40 cellular contexts compared by ENCODE assay signal in genomic region chr2:62036229-62036628, GRCh38.
"Had no signal": no experiment of that assay in that cellular context is flagged by ENCODE, and none has a peak within 500 bp of the region (broad histone marks: within the 10 kb centered on the region; RNA-seq: fewer than 3 reads in every experiment).

No MANE protein-coding gene starts in this region.

- H3K27me3 Mint-ChIP-seq: activated naive CD4-positive, alpha-beta T cell treated with anti-CD3 and anti-CD28 coated beads, Interleukin-2, amount 10 ng/mL, durations not matched to agents 7 days and 5 days; activated naive CD4-positive, alpha-beta T cell treated with anti-CD3 and anti-CD28 coated beads, Interleukin-2, amount 50 U/mL, for 24 hours; activated naive CD8-positive, alpha-beta T cell; activated naive CD8-positive, alpha-beta T cell treated with anti-CD3 and anti-CD28 coated beads for 36 hours; activated naive CD8-positive, alpha-beta T cell treated with anti-CD3 and anti-CD28 coated beads, Interleukin-2, amount 10 ng/mL, durations not matched to agents 7 days and 5 days; activated naive CD8-positive, alpha-beta T cell treated with anti-CD3 and anti-CD28 coated beads, Interleukin-2, amount 50 U/mL, for 24 hours; activated T-cell treated with anti-CD3 and anti-CD28 coated beads, Interleukin-2, amount 50 U/mL, for 24 hours; activated T-helper 17 cell treated with anti-CD3 and anti-CD28 coated beads, Interleukin-2, amount 50 U/mL, for 72 hours; brain; central memory CD8-positive, alpha-beta T cell had no signal

- H3K36me3 ChIP-seq: adrenal gland, ascending aorta, brain microvascular endothelial cell, breast epithelium, cardiac muscle cell had no signal

- FAIRE-seq: astrocyte, bronchial epithelial cell had no signal

- H3K4me3 Mint-ChIP-seq: activated naive CD4-positive, alpha-beta T cell treated with anti-CD3 and anti-CD28 coated beads for 36 hours; activated naive CD4-positive, alpha-beta T cell treated with anti-CD3 and anti-CD28 coated beads, Interleukin-2, amount 10 ng/mL, durations not matched to agents 7 days and 5 days; activated naive CD4-positive, alpha-beta T cell treated with anti-CD3 and anti-CD28 coated beads, Interleukin-2, amount 50 U/mL, for 24 hours; activated naive CD8-positive, alpha-beta T cell; activated naive CD8-positive, alpha-beta T cell treated with anti-CD3 and anti-CD28 coated beads for 36 hours; activated naive CD8-positive, alpha-beta T cell treated with anti-CD3 and anti-CD28 coated beads, Interleukin-2, amount 10 ng/mL, durations not matched to agents 7 days and 5 days; activated naive CD8-positive, alpha-beta T cell treated with anti-CD3 and anti-CD28 coated beads, Interleukin-2, amount 50 U/mL, for 24 hours; activated T-cell treated with anti-CD3 and anti-CD28 coated beads, Interleukin-2, amount 50 U/mL, for 24 hours; activated T-cell treated with anti-CD3 and anti-CD28 coated beads, Interleukin-2, amount 50 U/mL, for 4 hours; activated T-cell treated with anti-CD3 and anti-CD28 coated beads, Interleukin-2, amount 50 U/mL, for 72 hours; activated T-helper 1 cell treated with anti-CD3 and anti-CD28 coated beads, Interleukin-12 subunit alpha, Interleukin-12 subunit beta, Interleukin-2, Interleukin-4 antibody, amounts not matched to agents 30 ng/mL and 10 ng/mL and 1 ng/mL, durations not matched to agents 14 hours and 24 hours and 36 hours; activated T-helper 17 cell treated with anti-CD3 and anti-CD28 coated beads, Interleukin-2, amount 50 U/mL, for 72 hours; brain; central memory CD8-positive, alpha-beta T cell had no signal

- H3K4me1 ChIP-seq: adrenal gland, ascending aorta, body of pancreas, breast epithelium had no signal

- H3K27me3 ChIP-seq: adrenal gland, ascending aorta, body of pancreas, brain microvascular endothelial cell, breast epithelium, cardiac muscle cell had no signal

- H3K4me3 ChIP-seq: adrenal gland, ascending aorta, body of pancreas, breast epithelium, cardiac muscle cell had no signal

- H3K27ac Mint-ChIP-seq: activated naive CD4-positive, alpha-beta T cell treated with anti-CD3 and anti-CD28 coated beads for 36 hours; activated naive CD4-positive, alpha-beta T cell treated with anti-CD3 and anti-CD28 coated beads, Interleukin-2, amount 10 ng/mL, durations not matched to agents 7 days and 5 days; activated naive CD4-positive, alpha-beta T cell treated with anti-CD3 and anti-CD28 coated beads, Interleukin-2, amount 50 U/mL, for 24 hours; activated naive CD4-positive, alpha-beta T cell treated with anti-CD3 and anti-CD28 coated beads, Interleukin-2, amount 50 U/mL, for 72 hours; activated naive CD8-positive, alpha-beta T cell; activated naive CD8-positive, alpha-beta T cell treated with anti-CD3 and anti-CD28 coated beads for 36 hours; activated naive CD8-positive, alpha-beta T cell treated with anti-CD3 and anti-CD28 coated beads, Interleukin-2, amount 10 ng/mL, durations not matched to agents 7 days and 5 days; activated naive CD8-positive, alpha-beta T cell treated with anti-CD3 and anti-CD28 coated beads, Interleukin-2, amount 50 U/mL, for 24 hours; activated T-cell treated with anti-CD3 and anti-CD28 coated beads, Interleukin-2, amount 50 U/mL, for 24 hours; activated T-cell treated with anti-CD3 and anti-CD28 coated beads, Interleukin-2, amount 50 U/mL, for 72 hours; activated T-helper 1 cell treated with anti-CD3 and anti-CD28 coated beads, Interleukin-12 subunit alpha, Interleukin-12 subunit beta, Interleukin-2, Interleukin-4 antibody, amounts not matched to agents 30 ng/mL and 10 ng/mL and 1 ng/mL, durations not matched to agents 14 hours and 24 hours and 36 hours; activated T-helper 17 cell treated with anti-CD3 and anti-CD28 coated beads, Interleukin-2, amount 50 U/mL, for 72 hours; activated T-helper 2 cell treated with anti-CD3 and anti-CD28 coated beads, Interferon-gamma antibody, Interleukin-2, Interleukin-4, amounts not matched to agents 10 μg/mL and 5 μg/mL and 100 μg/mL, durations not matched to agents 14 hours and 24 hours and 36 hours; brain had no signal

- H3K27ac ChIP-seq: adrenal gland, ascending aorta, body of pancreas, brain microvascular endothelial cell, breast epithelium, cardiac muscle cell had no signal

- H3K9me3 ChIP-seq: adrenal gland, ascending aorta, body of pancreas, breast epithelium had no signal

- H3K9me3 Mint-ChIP-seq: activated naive CD4-positive, alpha-beta T cell treated with anti-CD3 and anti-CD28 coated beads for 36 hours; activated naive CD4-positive, alpha-beta T cell treated with anti-CD3 and anti-CD28 coated beads, Interleukin-2, amount 10 ng/mL, durations not matched to agents 7 days and 5 days; activated naive CD4-positive, alpha-beta T cell treated with anti-CD3 and anti-CD28 coated beads, Interleukin-2, amount 50 U/mL, for 24 hours; activated naive CD4-positive, alpha-beta T cell treated with anti-CD3 and anti-CD28 coated beads, Interleukin-2, amount 50 U/mL, for 72 hours; activated naive CD8-positive, alpha-beta T cell treated with anti-CD3 and anti-CD28 coated beads for 36 hours; activated naive CD8-positive, alpha-beta T cell treated with anti-CD3 and anti-CD28 coated beads, Interleukin-2, amount 10 ng/mL, durations not matched to agents 7 days and 5 days; activated T-cell treated with anti-CD3 and anti-CD28 coated beads, Interleukin-2, amount 50 U/mL, for 24 hours; activated T-cell treated with anti-CD3 and anti-CD28 coated beads, Interleukin-2, amount 50 U/mL, for 4 hours; activated T-helper 1 cell treated with anti-CD3 and anti-CD28 coated beads, Interleukin-12 subunit alpha, Interleukin-12 subunit beta, Interleukin-2, Interleukin-4 antibody, amounts not matched to agents 30 ng/mL and 10 ng/mL and 1 ng/mL, durations not matched to agents 14 hours and 24 hours and 36 hours; activated T-helper 17 cell treated with anti-CD3 and anti-CD28 coated beads, Interleukin-2, amount 50 U/mL, for 72 hours; activated T-helper 2 cell treated with anti-CD3 and anti-CD28 coated beads, Interferon-gamma antibody, Interleukin-2, Interleukin-4, amounts not matched to agents 10 μg/mL and 5 μg/mL and 100 μg/mL, durations not matched to agents 14 hours and 24 hours and 36 hours; brain; central memory CD8-positive, alpha-beta T cell had no signal

- DNase-seq: activated effector memory CD4-positive, alpha-beta T cell treated with anti-CD3 and anti-CD28 coated beads, Interleukin-2, amount 50 U/mL, for 16 hours; activated effector memory CD4-positive, alpha-beta T cell treated with Interleukin-2 at 50 U/mL for 16 hours; activated gamma-delta T cell; activated gamma-delta T cell treated with Interleukin-2 at 50 U/mL for 16 hours; activated naive CD4-positive, alpha-beta T cell; activated naive CD4-positive, alpha-beta T cell treated with anti-CD3 and anti-CD28 coated beads for 36 hours; activated naive CD4-positive, alpha-beta T cell treated with anti-CD3 and anti-CD28 coated beads, Interleukin-2, amount 10 ng/mL, durations not matched to agents 7 days and 5 days; activated naive CD4-positive, alpha-beta T cell treated with anti-CD3 and anti-CD28 coated beads, Interleukin-2, amount 50 U/mL, for 16 hours; activated naive CD4-positive, alpha-beta T cell treated with Interleukin-2 at 50 U/mL for 16 hours; activated naive CD8-positive, alpha-beta T cell treated with anti-CD3 and anti-CD28 coated beads for 36 hours; activated naive CD8-positive, alpha-beta T cell treated with anti-CD3 and anti-CD28 coated beads, Interleukin-2, amount 10 ng/mL, durations not matched to agents 7 days and 5 days; activated naive CD8-positive, alpha-beta T cell treated with anti-CD3 and anti-CD28 coated beads, Interleukin-2, amount 50 U/mL, for 24 hours; activated T-cell treated with anti-CD3 and anti-CD28 coated beads, Interleukin-2, amount 50 U/mL, for 1 hour; activated T-cell treated with anti-CD3 and anti-CD28 coated beads, Interleukin-2, amount 50 U/mL, for 24 hours; activated T-cell treated with anti-CD3 and anti-CD28 coated beads, Interleukin-2, amount 50 U/mL, for 4 hours; activated T-cell treated with anti-CD3 and anti-CD28 coated beads, Interleukin-2, amount 50 U/mL, for 48 hours; activated T-cell treated with anti-CD3 and anti-CD28 coated beads, Interleukin-2, amount 50 U/mL, for 72 hours; adrenal gland; amniotic stem cell; amygdala; anterior cingulate cortex; aorta; body of pancreas; brain microvascular endothelial cell; caudate nucleus; central memory CD4-positive, alpha-beta T cell; cerebellar nuclear complex had no signal

- H3K36me3 Mint-ChIP-seq: activated naive CD4-positive, alpha-beta T cell treated with anti-CD3 and anti-CD28 coated beads, Interleukin-2, amount 10 ng/mL, durations not matched to agents 7 days and 5 days; activated naive CD8-positive, alpha-beta T cell; brain had no signal
